In genomic region chr16:80802902-80803301, GRCh38 we compare ENCODE assay signal across 10 cellular contexts. TPM values are rescaled to one million over a fixed set of nuclear protein-coding genes. Genes with fewer than 3 reads are reported as not detected.
DNase-seq lines count a peak whose midpoint lies in the region; ATAC-seq and TF ChIP-seq lines count a peak whose summit lies in the region.
"Had no signal": no experiment of that assay in that cellular context is flagged by ENCODE, and none has a peak within 500 bp of the region (broad histone marks: within the 10 kb centered on the region; RNA-seq: fewer than 3 reads in every experiment).

No MANE protein-coding gene starts in this region.

- no peak for TF ChIP-seq CTCF in nephron (IDR thresholded peaks at IDR 0.05; ENCODE audit: unreplicated experiment in 3 of 3)

- H3K36me3 Mint-ChIP-seq in IgD-negative memory B cell: no peaks in the 10 kb centered on the region
- peaks cover 8% of the 10 kb centered on the region for H3K36me3 Mint-ChIP-seq in dendritic cell treated with granulocyte-macrophage colony-stimulating factor and Interleukin-4, amounts not matched to agents 40 ng/mL and 50 ng/mL, for 4 days (ENCODE audit: low read depth)
- H3K36me3 Mint-ChIP-seq in nephron (ENCODE audit: low read depth): no peaks in the 10 kb centered on the region

- H3K4me1 ChIP-seq in BLaER1 treated with 17β-estradiol and CSF1 and Interleukin-3, amounts not matched to agents 10 nM and 100 nM: peaks cover 38 to 70% (median 41%) of the 10 kb centered on the region in 10 experiments

- H3K27ac ChIP-seq in BLaER1 treated with 17β-estradiol and CSF1 and Interleukin-3, amounts not matched to agents 10 nM and 100 nM: peak overlapping the region in 6 of 11 experiments; percentile 49 to 88 (median 56); a peak in 7 of 22 replicates

- peak overlapping the region; percentile 53 to 94 (median 72) for H3K4me2 ChIP-seq in BLaER1 treated with 17β-estradiol and CSF1 and Interleukin-3, amounts not matched to agents 10 nM and 100 nM

- H3K27ac Mint-ChIP-seq in IgD-negative memory B cell (peak overlapping the region in 1 of 3 donors; percentile 32), nephron (no peak overlapping the region)
- peak overlapping the region; percentile 85 for H3K27ac Mint-ChIP-seq in dendritic cell treated with granulocyte-macrophage colony-stimulating factor and Interleukin-4, amounts not matched to agents 40 ng/mL and 50 ng/mL, for 4 days

- peak overlapping the region in 10 of 11 experiments; percentile 32 to 89 (median 66); a peak in 17 of 22 replicates for H3K9ac ChIP-seq in BLaER1 treated with 17β-estradiol and CSF1 and Interleukin-3, amounts not matched to agents 10 nM and 100 nM

- peaks cover 1% of the 10 kb centered on the region for H3K27me3 Mint-ChIP-seq in IgD-negative memory B cell
- H3K27me3 Mint-ChIP-seq in dendritic cell treated with granulocyte-macrophage colony-stimulating factor and Interleukin-4, amounts not matched to agents 40 ng/mL and 50 ng/mL, for 4 days: peaks cover 18% of the 10 kb centered on the region
- peaks cover 46% of the 10 kb centered on the region for H3K27me3 Mint-ChIP-seq in nephron (ENCODE audit: low read depth)

- DNase-seq in stimulated activated CD4-positive, alpha-beta T cell treated with anti-CD3 and anti-CD28 coated beads, Interleukin-12 subunit alpha, Interleukin-12 subunit beta, amount 100 ng/mL, for 4 hours: no peak
- DNase-seq: NCI-H2171 had no signal

- peaks cover 0 to 11% (median 0%) of the 10 kb centered on the region in 11 experiments; a peak in 3 of 22 replicates for H3K36me3 ChIP-seq in BLaER1 treated with 17β-estradiol and CSF1 and Interleukin-3, amounts not matched to agents 10 nM and 100 nM

- H3K4me3 Mint-ChIP-seq in IgD-negative memory B cell (peak overlapping the region; percentile 38 to 81 (median 70)), nephron (peak overlapping the region; percentile 66 to 83 (median 76))
- peak overlapping the region; percentile 59 for H3K4me3 Mint-ChIP-seq in dendritic cell treated with granulocyte-macrophage colony-stimulating factor and Interleukin-4, amounts not matched to agents 40 ng/mL and 50 ng/mL, for 4 days

- no peaks in the 10 kb centered on the region for H3K27me3 ChIP-seq in BLaER1 treated with 17β-estradiol and CSF1 and Interleukin-3, amounts not matched to agents 10 nM and 100 nM
- H3K27me3 ChIP-seq: body of pancreas had no signal

- H3K4me1 Mint-ChIP-seq in IgD-negative memory B cell (peaks cover 0 to 13% (median 4%) of the 10 kb centered on the region in 3 donors), nephron (no peaks in the 10 kb centered on the region)
- peaks cover 23% of the 10 kb centered on the region for H3K4me1 Mint-ChIP-seq in dendritic cell treated with granulocyte-macrophage colony-stimulating factor and Interleukin-4, amounts not matched to agents 40 ng/mL and 50 ng/mL, for 4 days (ENCODE audit: low read depth)

- H3K9me3 Mint-ChIP-seq in IgD-negative memory B cell (no peaks in the 10 kb centered on the region), nephron (peaks cover 3% of the 10 kb centered on the region)
- H3K9me3 Mint-ChIP-seq in dendritic cell treated with granulocyte-macrophage colony-stimulating factor and Interleukin-4, amounts not matched to agents 40 ng/mL and 50 ng/mL, for 4 days: no peaks in the 10 kb centered on the region

- peaks cover 0 to 21% (median 10%) of the 10 kb centered on the region in 11 experiments; a peak in 16 of 22 replicates for H3K9me3 ChIP-seq in BLaER1 treated with 17β-estradiol and CSF1 and Interleukin-3, amounts not matched to agents 10 nM and 100 nM (replicated peaks in 1 of 11)
- H3K9me3 ChIP-seq: body of pancreas had no signal

- intact Hi-C loops in dendritic cell treated with granulocyte-macrophage colony-stimulating factor and Interleukin-4, amounts not matched to agents 40 ng/mL and 50 ng/mL, for 4 days (cut with micrococcal nuclease): loop anchor here (5.0 kb wide), 1 partner anchor 261 kb away; the partner anchor contains the start of gene DYNLRB2

- H3K4me3 ChIP-seq in BLaER1 treated with 17β-estradiol and CSF1 and Interleukin-3, amounts not matched to agents 10 nM and 100 nM: peak overlapping the region; percentile 74 to 87 (median 82)

- no peak for ATAC-seq in GM19455 (IDR thresholded peaks at IDR 0.05; ENCODE audit: unreplicated experiment)
- no peak for ATAC-seq in HG03175 (IDR thresholded peaks at IDR 0.05; ENCODE audit: unreplicated experiment)
- ATAC-seq in HG03354 (IDR thresholded peaks at IDR 0.05; ENCODE audit: poor library complexity, severe bottlenecking, unreplicated experiment): no peak

- H4K20me1 ChIP-seq in BLaER1 treated with 17β-estradiol and CSF1 and Interleukin-3, amounts not matched to agents 10 nM and 100 nM: peaks cover 0 to 44% (median 15%) of the 10 kb centered on the region in 11 experiments; a peak in 11 of 22 replicates

RNA-seq across cellular contexts. Expression of gene CDYL2, which starts 1.5 kb away (rescaled TPM):
- polyA plus RNA-seq in IgD-negative memory B cell: 0.69 TPM
